Comparison of ENCODE assay signal across 23 cellular contexts in the genomic region with DNA sequence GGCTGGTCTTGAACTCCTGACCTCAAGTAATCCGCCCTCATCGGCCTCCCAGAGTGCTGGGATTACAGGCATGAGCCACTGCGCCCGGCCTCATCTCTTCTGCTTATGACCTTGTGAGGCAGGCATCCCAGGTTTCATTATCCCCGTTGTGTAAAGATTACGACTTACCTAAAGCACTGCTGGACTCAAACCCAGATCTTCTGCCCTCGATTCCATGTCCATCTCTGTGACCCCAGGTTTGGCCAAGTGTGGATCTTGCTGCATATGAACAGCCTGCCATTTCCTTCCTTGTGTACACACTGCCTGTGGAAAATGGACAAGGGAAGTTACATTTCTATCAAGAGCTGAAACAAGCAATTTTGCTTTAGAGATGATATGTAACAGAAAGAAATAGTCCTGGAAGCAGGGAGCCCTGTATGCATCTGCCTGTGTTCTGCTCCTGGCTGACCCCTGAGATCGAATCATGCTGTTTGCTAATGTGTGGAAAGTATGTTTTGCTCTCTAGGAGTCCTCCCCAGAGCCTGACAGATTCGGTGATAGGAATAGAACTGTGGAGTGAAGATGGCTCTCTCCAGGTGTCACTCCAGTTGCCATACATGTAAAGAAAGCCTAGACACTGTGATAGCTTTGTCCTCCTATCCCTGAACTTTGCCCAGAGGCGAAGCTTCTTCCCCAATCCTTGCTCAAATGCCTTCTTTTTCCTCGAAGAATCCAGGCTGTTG. TPM values are rescaled to one million over a fixed set of nuclear protein-coding genes. Genes with fewer than 3 reads are reported as not detected.
DNase-seq lines count a peak whose midpoint lies in the region; ATAC-seq and TF ChIP-seq lines count a peak whose summit lies in the region.
"Had no signal": no experiment of that assay in that cellular context is flagged by ENCODE, and none has a peak within 500 bp of the region (broad histone marks: within the 10 kb centered on the region; RNA-seq: fewer than 3 reads in every experiment).

No MANE protein-coding gene starts in this region.

- no peaks in the 10 kb centered on the region; the same call in 1 of the 2 replicates for H3K9me2 ChIP-seq in GM23338 (ENCODE audit: insufficient read depth)

- H3K4me3 ChIP-seq in CD8-positive, alpha-beta T cell (ENCODE audit: low read depth, low read length) = no peak overlapping the region
- H3K4me3 ChIP-seq in GM23338 (no peak overlapping the region), liver (ENCODE audit: low read depth in 1 of 3, low read length in 3 of 3) (no peak overlapping the region)
- H3K4me3 ChIP-seq: ascending aorta, dorsolateral prefrontal cortex, ovary, upper lobe of right lung had no signal

- DNase-seq in CD8-positive, alpha-beta T cell = no peak
- DNase-seq in GM23338 (ENCODE audit: low spot score) (no peak), T-helper 17 cell (no peak), NCI-H2107 treated with DMSO at 0.1 percent for 48 hours (lab: John Stamatoyannopoulos, UW; ENCODE audit: unreplicated experiment) (no peak), NCI-H226 (no peak)
- DNase-seq: activated CD4-positive, alpha-beta T cell treated with anti-CD3 and anti-CD28 coated beads, Interleukin-2, amount 50 U/mL, for 4 hours; activated CD8-positive, alpha-beta memory T cell treated with anti-CD3 and anti-CD28 coated beads, Interleukin-2, amount 50 U/mL, for 48 hours; central memory CD4-positive, alpha-beta T cell; dorsolateral prefrontal cortex; naive thymus-derived CD4-positive, alpha-beta T cell; NCI-H1436; NCI-H524; ovary; right cardiac atrium; upper lobe of right lung had no signal

- no peaks in the 10 kb centered on the region for H3K4me1 Mint-ChIP-seq in CD8-positive, alpha-beta T cell (ENCODE audit: low read depth)
- H3K4me1 Mint-ChIP-seq in GM23338 (no peaks in the 10 kb centered on the region), T-helper 17 cell (no peaks in the 10 kb centered on the region)
- H3K4me1 Mint-ChIP-seq: IgD-negative memory B cell had no signal

- H3K36me3 ChIP-seq in CD8-positive, alpha-beta T cell (ENCODE audit: insufficient read depth, low read length) = no peaks in the 10 kb centered on the region
- H3K36me3 ChIP-seq in GM23338 (ENCODE audit: insufficient read depth) (no peaks in the 10 kb centered on the region), liver (ENCODE audit: control insufficient read depth in 4 of 4, insufficient read depth in 3 of 4, low read depth in 1 of 4, low read length in 3 of 4) (no peaks in the 10 kb centered on the region)
- H3K36me3 ChIP-seq: ascending aorta, ovary, upper lobe of right lung had no signal

- no peaks in the 10 kb centered on the region for H3K4me1 ChIP-seq in CD8-positive, alpha-beta T cell (ENCODE audit: insufficient read depth, low read length)
- H3K4me1 ChIP-seq in GM23338 (ENCODE audit: insufficient read depth) (no peaks in the 10 kb centered on the region), liver (ENCODE audit: control insufficient read depth in 4 of 4, insufficient read depth in 4 of 4, low read length in 3 of 4) (peaks cover 12 to 45% (median 37%) of the 10 kb centered on the region in 4 donors)
- H3K4me1 ChIP-seq: ascending aorta, upper lobe of right lung had no signal

- H3K4me2 ChIP-seq in GM23338 = no peak overlapping the region

- CTCF ChIA-PET in CD8-positive, alpha-beta T cell (lab: Charles Lee) = interaction anchor here (0.9 to 1.3 kb wide), 2 partner anchors 21 to 49 kb away, joined by 3 to 4 read pairs; no protein-coding TSS in a partner anchor

- no peak for TF ChIP-seq CTCF in CD8-positive, alpha-beta T cell (IDR thresholded peaks at IDR 0.05)
- no peak for TF ChIP-seq CTCF in GM23338 (conservative IDR thresholded peaks at IDR 0.05; ENCODE audit: low read depth in 2 of 2)
- no peak for TF ChIP-seq CTCF in liver (IDR thresholded peaks at IDR 0.05; ENCODE audit: low read depth, low read length, missing input control)

- H3K27ac ChIP-seq in CD8-positive, alpha-beta T cell (ENCODE audit: low read depth, low read length) = no peak overlapping the region
- H3K27ac ChIP-seq in GM23338 (ENCODE audit: low read depth) = no peak overlapping the region
- H3K27ac ChIP-seq in liver (ENCODE audit: low read depth in 1 of 2, low read length in 2 of 2) = peak overlapping the region; percentile 65 to 75
- H3K27ac ChIP-seq: ascending aorta, dorsolateral prefrontal cortex, ovary, upper lobe of right lung, VCaP had no signal

- no peaks in the 10 kb centered on the region for H4K20me1 ChIP-seq in GM23338 (replicated peaks; ENCODE audit: insufficient read depth)

- 52% methylated on average over 11 of the region's 11 CpGs for WGBS in liver

- H3K27ac Mint-ChIP-seq in CD8-positive, alpha-beta T cell = peak overlapping the region; percentile 7
- H3K27ac Mint-ChIP-seq in GM23338 = no peak overlapping the region
- peak overlapping the region; percentile 27 for H3K27ac Mint-ChIP-seq in T-helper 17 cell

- H3K27me3 Mint-ChIP-seq in CD8-positive, alpha-beta T cell (ENCODE audit: low read depth) = no peaks in the 10 kb centered on the region
- no peaks in the 10 kb centered on the region for H3K27me3 Mint-ChIP-seq in GM23338 (ENCODE audit: insufficient read depth, low read depth, poor library complexity)
- H3K27me3 Mint-ChIP-seq in T-helper 17 cell = no peaks in the 10 kb centered on the region
- H3K27me3 Mint-ChIP-seq: naive thymus-derived CD4-positive, alpha-beta T cell had no signal

- H3K9me3 ChIP-seq in CD8-positive, alpha-beta T cell (ENCODE audit: low read length) = no peaks in the 10 kb centered on the region
- no peaks in the 10 kb centered on the region for H3K9me3 ChIP-seq in T-helper 17 cell (ENCODE audit: control insufficient read depth, low read length, poor library complexity, severe bottlenecking)
- H3K9me3 ChIP-seq in liver (ENCODE audit: control insufficient read depth in 4 of 4, low read length in 3 of 4) = no peaks in the 10 kb centered on the region
- H3K9me3 ChIP-seq: ascending aorta, ovary, upper lobe of right lung had no signal

- POLR2A ChIA-PET in CD8-positive, alpha-beta T cell (lab: Charles Lee) = no interaction called here

- no peak overlapping the region for H3K4me3 Mint-ChIP-seq in CD8-positive, alpha-beta T cell
- H3K4me3 Mint-ChIP-seq in GM23338 (no peak overlapping the region), T-helper 17 cell (no peak overlapping the region)
- H3K4me3 Mint-ChIP-seq: IgD-negative memory B cell had no signal

- no peaks in the 10 kb centered on the region for H3K79me2 ChIP-seq in GM23338 (replicated peaks; ENCODE audit: insufficient read depth)

- H3K27me3 ChIP-seq in CD8-positive, alpha-beta T cell (ENCODE audit: insufficient read depth, low read length) = no peaks in the 10 kb centered on the region
- no peaks in the 10 kb centered on the region for H3K27me3 ChIP-seq in GM23338 (ENCODE audit: insufficient read depth)
- no peaks in the 10 kb centered on the region for H3K27me3 ChIP-seq in liver (ENCODE audit: control insufficient read depth in 4 of 4, insufficient read depth in 4 of 4, low read length in 3 of 4)
- H3K27me3 ChIP-seq: ascending aorta, dorsolateral prefrontal cortex, ovary, upper lobe of right lung had no signal

- no peaks in the 10 kb centered on the region for H3K36me3 Mint-ChIP-seq in CD8-positive, alpha-beta T cell
- H3K36me3 Mint-ChIP-seq in GM23338 (ENCODE audit: low read depth) (no peaks in the 10 kb centered on the region), T-helper 17 cell (ENCODE audit: low read depth) (no peaks in the 10 kb centered on the region)

- peak in 1 of 2 donors; percentile 6 for TF ChIP-seq RAD21 in liver (IDR thresholded peaks at IDR 0.05)

- peak overlapping the region; percentile 28; the same call in 1 of the 2 replicates for H2AFZ ChIP-seq in GM23338

- no peaks in the 10 kb centered on the region for H3F3A ChIP-seq in GM23338 (replicated peaks; ENCODE audit: low read depth)

- peaks cover 6% of the 10 kb centered on the region for H3K9me3 Mint-ChIP-seq in CD8-positive, alpha-beta T cell
- H3K9me3 Mint-ChIP-seq in GM23338 = peaks cover 3% of the 10 kb centered on the region; the same call in 1 of the 3 replicates

- no peak for ATAC-seq in CD8-positive, alpha-beta T cell
- ATAC-seq in GM23338 = no peak
- no peak for ATAC-seq in T-helper 17 cell
- ATAC-seq in GM19467 (IDR thresholded peaks at IDR 0.05; ENCODE audit: unreplicated experiment) = no peak
- ATAC-seq: naive thymus-derived CD4-positive, alpha-beta T cell; right cardiac atrium; upper lobe of right lung had no signal

- H3K9ac ChIP-seq in liver (ENCODE audit: low read depth in 1 of 2, low read length in 2 of 2) = peak overlapping the region in 1 of 2 donors; percentile 29

- intact Hi-C loops in CD8-positive, alpha-beta T cell (cut with DNase I, micrococcal nuclease) = loop anchor here in 1 of 2 experiments (10.0 kb wide), 1 partner anchor 65 kb away; no protein-coding TSS in a partner anchor

TF ChIP-seq in GM23338, 12 proteins besides CTCF, POLR2A, EP300 and RAD21 (continues in another document):
- TF ChIP-seq NANOG (IDR thresholded peaks at IDR 0.05; ENCODE audit: borderline replicate concordance) = no peak
- no peak for TF ChIP-seq POLR2AphosphoS5 (IDR thresholded peaks at IDR 0.05; ENCODE audit: low read depth)
- TF ChIP-seq EZH2phosphoT487 (IDR thresholded peaks at IDR 0.05; ENCODE audit: unreplicated experiment) = no peak
- no peak for TF ChIP-seq EZH2 (IDR thresholded peaks at IDR 0.05; ENCODE audit: low read depth, unreplicated experiment)
- TF ChIP-seq JUNB (IDR thresholded peaks at IDR 0.05; ENCODE audit: unreplicated experiment) = no peak
- no peak for TF ChIP-seq CREB1 (CRISPR knock-in tag; IDR thresholded peaks at IDR 0.05; ENCODE audit: low read depth)

TF ChIP-seq in liver, 16 proteins besides CTCF, POLR2A, EP300 and RAD21 (continues in another document):
- TF ChIP-seq GABPA (IDR thresholded peaks at IDR 0.05 in 1 of 2, conservative IDR thresholded peaks at IDR 0.05 in 1 of 2) = no peak

RNA-seq across cellular contexts. Expression of a gene that starts 11.8 kb away (rescaled TPM):
- total RNA-seq in CD8-positive, alpha-beta T cell = 1 to 10 TPM in 1 of 2 experiments, under 1 TPM in 1; 0.86 to 1.5 TPM
- total RNA-seq in GM23338 (2014; rRNA removed; shearing (Covaris generic)) = not detected in 2 replicates
- polyA plus RNA-seq in GM23338 (2016; fragmentation: Nextera tagmentation; extraction: Ambion mirVana) (not detected in 2 replicates), liver (100 to 1,000 TPM in 1 of 2 donors, 10 to 100 TPM in 1; 60.1 to 126 TPM)
- total RNA-seq in T-helper 17 cell (1 to 10 TPM; 1.0 to 3.2 TPM), liver (100 to 1,000 TPM; 136 to 268 TPM)
- total RNA-seq: ascending aorta, endothelial cell of umbilical vein, MCF 10A, SK-MEL-5 had no signal
- polyA plus RNA-seq: endothelial cell of umbilical vein had no signal

Comparison
In these comparisons a context has a peak if more than half of its experiments do, and no peak if none do; other contexts are left out.
1. H3K27ac ChIP-seq: peak in liver (2 of 2); none in CD8-positive, alpha-beta T cell (single experiment) and GM23338 (single experiment).
2. RNA of a gene that starts 11.8 kb away (total RNA-seq): 136 to 268 TPM in liver; 1.0 to 3.2 TPM in T-helper 17 cell, 0.86 to 1.5 TPM in CD8-positive, alpha-beta T cell and not detected in GM23338; every median in the first group is over 10 times any median in the second.